ENCODE assay signal across 9 cellular contexts in genomic region chr3:42387802-42388651, GRCh38. TPM values are rescaled to one million over a fixed set of nuclear protein-coding genes. Genes with fewer than 3 reads are reported as not detected.
DNase-seq lines count a peak whose midpoint lies in the region; ATAC-seq lines count a peak whose summit lies in the region.
"Had no signal": no experiment of that assay in that cellular context is flagged by ENCODE, and none has a peak within 500 bp of the region (broad histone marks: within the 10 kb centered on the region; RNA-seq: fewer than 3 reads in every experiment).

No MANE protein-coding gene starts in this region.

- H2BK5ac ChIP-seq in neuronal stem cell (ENCODE audit: low read length) = no peak overlapping the region

- H2BK12ac ChIP-seq in neuronal stem cell (ENCODE audit: low read length) = no peak overlapping the region

- no peaks in the 10 kb centered on the region for H3K9me3 Mint-ChIP-seq in activated T-helper 2 cell treated with anti-CD3 and anti-CD28 coated beads, Interferon-gamma antibody, Interleukin-2, Interleukin-4, amounts not matched to agents 10 μg/mL and 5 μg/mL and 100 μg/mL, durations not matched to agents 14 hours and 24 hours and 36 hours

- H2AFZ ChIP-seq in neuronal stem cell (ENCODE audit: low read length) = peak overlapping the region; percentile 62

- H3K14ac ChIP-seq in neuronal stem cell (ENCODE audit: low read length) = no peak overlapping the region

- peak overlapping the region; percentile 52 for H3K27ac Mint-ChIP-seq in activated T-helper 2 cell treated with anti-CD3 and anti-CD28 coated beads, Interferon-gamma antibody, Interleukin-2, Interleukin-4, amounts not matched to agents 10 μg/mL and 5 μg/mL and 100 μg/mL, durations not matched to agents 14 hours and 24 hours and 36 hours

- H3K27me3 Mint-ChIP-seq in activated T-helper 2 cell treated with anti-CD3 and anti-CD28 coated beads, Interferon-gamma antibody, Interleukin-2, Interleukin-4, amounts not matched to agents 10 μg/mL and 5 μg/mL and 100 μg/mL, durations not matched to agents 14 hours and 24 hours and 36 hours (ENCODE audit: low read depth) = peaks cover 1% of the 10 kb centered on the region

- H2AK5ac ChIP-seq in neuronal stem cell (ENCODE audit: low read depth, low read length) = no peak overlapping the region

- peak overlapping the region; percentile 81; the same call in 1 of the 2 replicates for H3K27ac ChIP-seq in SK-N-MC
- no peak overlapping the region for H3K27ac ChIP-seq in neuronal stem cell (replicated peaks; ENCODE audit: low read length)
- no peak overlapping the region for H3K27ac ChIP-seq in substantia nigra (ENCODE audit: low read depth, low read length, poor library complexity, severe bottlenecking)
- H3K27ac ChIP-seq: thoracic aorta had no signal

- no peak overlapping the region for H3K23ac ChIP-seq in neuronal stem cell (ENCODE audit: low read depth, low read length, poor library complexity)

- H3K18ac ChIP-seq in neuronal stem cell (ENCODE audit: low read length) = no peak overlapping the region

- no peaks in the 10 kb centered on the region for H3K27me3 ChIP-seq in neuronal stem cell (ENCODE audit: control insufficient read depth in 3 of 3, insufficient read depth in 3 of 3, low read depth in 1 of 3, low read length in 3 of 3)

- H3K4me3 Mint-ChIP-seq in activated T-helper 2 cell treated with anti-CD3 and anti-CD28 coated beads, Interferon-gamma antibody, Interleukin-2, Interleukin-4, amounts not matched to agents 10 μg/mL and 5 μg/mL and 100 μg/mL, durations not matched to agents 14 hours and 24 hours and 36 hours (ENCODE audit: low read depth) = no peak overlapping the region

- H3K36me3 ChIP-seq in SK-N-MC (ENCODE audit: insufficient read depth, low read length) = no peaks in the 10 kb centered on the region
- no peaks in the 10 kb centered on the region for H3K36me3 ChIP-seq in neuronal stem cell (replicated peaks in 1 of 2; ENCODE audit: control insufficient read depth in 2 of 2, insufficient read depth in 2 of 2, low read length in 2 of 2)
- H3K36me3 ChIP-seq: thoracic aorta had no signal

- no peak overlapping the region for H2BK120ac ChIP-seq in neuronal stem cell (ENCODE audit: low read depth, low read length)

- peaks cover 0 to 3% of the 10 kb centered on the region in 2 donors for H3K4me1 ChIP-seq in neuronal stem cell (ENCODE audit: control insufficient read depth in 2 of 2, insufficient read depth in 1 of 2, low read depth in 1 of 2, low read length in 2 of 2)

- no peak overlapping the region for H4K91ac ChIP-seq in neuronal stem cell (ENCODE audit: low read depth, low read length, poor library complexity)

- peak; percentile 17 for DNase-seq in EL
- peak; percentile 74 for DNase-seq in SK-N-MC (ENCODE audit: low read depth, low spot score)
- no peak for DNase-seq in activated T-helper 2 cell treated with anti-CD3 and anti-CD28 coated beads, Interferon-gamma antibody, Interleukin-2, Interleukin-4, amounts not matched to agents 10 μg/mL and 5 μg/mL and 100 μg/mL, durations not matched to agents 14 hours and 24 hours and 36 hours (ENCODE audit: low spot score)
- no peak for DNase-seq in neuronal stem cell (ENCODE audit: low spot score)
- DNase-seq in NCI-H1417 treated with DMSO at 0.1 percent for 48 hours (lab: John Stamatoyannopoulos, UW) = no peak
- no peak for DNase-seq in substantia nigra (lab: John Stamatoyannopoulos, UW)

- no peaks in the 10 kb centered on the region for H3K36me3 Mint-ChIP-seq in activated T-helper 2 cell treated with anti-CD3 and anti-CD28 coated beads, Interferon-gamma antibody, Interleukin-2, Interleukin-4, amounts not matched to agents 10 μg/mL and 5 μg/mL and 100 μg/mL, durations not matched to agents 14 hours and 24 hours and 36 hours (ENCODE audit: low read depth)

- no peak overlapping the region for H3K9ac ChIP-seq in SK-N-MC (ENCODE audit: insufficient read length)
- no peak overlapping the region for H3K9ac ChIP-seq in neuronal stem cell (ENCODE audit: low read depth, low read length, poor library complexity)

- ATAC-seq in HG02642 (IDR thresholded peaks at IDR 0.05; ENCODE audit: poor library complexity, unreplicated experiment) (no peak), GM21515 (IDR thresholded peaks at IDR 0.05; ENCODE audit: unreplicated experiment) (no peak)

- no peak overlapping the region for H4K8ac ChIP-seq in neuronal stem cell (ENCODE audit: low read depth, low read length)

- peak overlapping the region; percentile 58 for H3K4me3 ChIP-seq in SK-N-MC
- no peak overlapping the region for H3K4me3 ChIP-seq in neuronal stem cell (ENCODE audit: low read length in 2 of 2)
- H3K4me3 ChIP-seq: thoracic aorta had no signal

- H3K4me1 Mint-ChIP-seq in activated T-helper 2 cell treated with anti-CD3 and anti-CD28 coated beads, Interferon-gamma antibody, Interleukin-2, Interleukin-4, amounts not matched to agents 10 μg/mL and 5 μg/mL and 100 μg/mL, durations not matched to agents 14 hours and 24 hours and 36 hours (ENCODE audit: low read depth) = peaks cover 15% of the 10 kb centered on the region

- no peaks in the 10 kb centered on the region for H3K79me1 ChIP-seq in neuronal stem cell (ENCODE audit: low read depth, low read length)

- H3K4me2 ChIP-seq in neuronal stem cell (ENCODE audit: insufficient read depth, low read length, poor library complexity, severe bottlenecking) = no peak overlapping the region

- no peaks in the 10 kb centered on the region for H3K9me3 ChIP-seq in SK-N-MC (ENCODE audit: low read depth, low read length)
- H3K9me3 ChIP-seq in neuronal stem cell (replicated peaks in 1 of 2; ENCODE audit: control insufficient read depth in 2 of 2, insufficient read depth in 1 of 2, low read depth in 1 of 2, low read length in 2 of 2) = no peaks in the 10 kb centered on the region
- H3K9me3 ChIP-seq: thoracic aorta had no signal

- no CpG with 5 or more reads among the region's 10 CpGs for WGBS in neuronal stem cell (ENCODE audit: extremely low coverage in 2 of 2, insufficient read length in 2 of 2, insufficient replicate concordance in 1 of 2), 2 donors

- H3K4ac ChIP-seq in neuronal stem cell (ENCODE audit: low read length) = no peak overlapping the region

- intact Hi-C loops in activated T-helper 2 cell treated with anti-CD3 and anti-CD28 coated beads, Interferon-gamma antibody, Interleukin-2, Interleukin-4, amounts not matched to agents 10 μg/mL and 5 μg/mL and 100 μg/mL, durations not matched to agents 14 hours and 24 hours and 36 hours (cut with micrococcal nuclease) = no loop called here

- H2BK15ac ChIP-seq in neuronal stem cell (ENCODE audit: low read length) = no peak overlapping the region

RNA-seq across cellular contexts. Expression of gene LYZL4, which starts 22.4 kb away (rescaled TPM):
- total RNA-seq in activated T-helper 2 cell treated with anti-CD3 and anti-CD28 coated beads, Interferon-gamma antibody, Interleukin-2, Interleukin-4, amounts not matched to agents 10 μg/mL and 5 μg/mL and 100 μg/mL, durations not matched to agents 14 hours and 24 hours and 36 hours = not detected in 2 replicates
- not detected for polyA plus RNA-seq in neuronal stem cell (2013, experiment 1 of 2)
- polyA plus RNA-seq in neuronal stem cell (2013, experiment 2 of 2) = not detected
- total RNA-seq: thoracic aorta had no signal

Comparison
In these comparisons a context has a peak if more than half of its experiments do, and no peak if none do; other contexts are left out.
1. DNase-seq: peak in EL (single experiment) and SK-N-MC (single experiment); none in activated T-helper 2 cell treated with anti-CD3 and anti-CD28 coated beads, Interferon-gamma antibody, Interleukin-2, Interleukin-4, amounts not matched to agents 10 μg/mL and 5 μg/mL and 100 μg/mL, durations not matched to agents 14 hours and 24 hours and 36 hours (single experiment), neuronal stem cell (single experiment), NCI-H1417 treated with DMSO at 0.1 percent for 48 hours (single experiment) and substantia nigra (0 of 49).